8 cellular contexts compared by ENCODE assay signal in genomic region chr10:97686301-97686961, GRCh38. TPM values are rescaled to one million over a fixed set of nuclear protein-coding genes. Genes with fewer than 3 reads are reported as not detected.
DNase-seq lines count a peak whose midpoint lies in the region; ATAC-seq and TF ChIP-seq lines count a peak whose summit lies in the region.

No MANE protein-coding gene starts in this region.

- H3K27ac ChIP-seq in SK-N-MC = no peak overlapping the region
- H3K27ac ChIP-seq in esophagus muscularis mucosa (replicated peaks in 1 of 4) = peak overlapping the region; percentile 88 to 98 (median 94)
- no peak overlapping the region for H3K27ac ChIP-seq in neural progenitor cell

- peaks cover 15% of the 10 kb centered on the region for H3F3A ChIP-seq in neural progenitor cell (ENCODE audit: low read depth)

- no peak for TF ChIP-seq EP300 in esophagus muscularis mucosa (IDR thresholded peaks at IDR 0.05)

- peak overlapping the region; percentile 97 for H2AFZ ChIP-seq in neural progenitor cell (replicated peaks)

- H3K4me3 ChIP-seq in SK-N-MC (peak overlapping the region; percentile 80), esophagus muscularis mucosa (peak overlapping the region; percentile 76 to 94 (median 78)), neural progenitor cell (peak overlapping the region; percentile 71)

- no peak overlapping the region for H3K27ac Mint-ChIP-seq in neural progenitor cell

- H3K9ac ChIP-seq in SK-N-MC (ENCODE audit: insufficient read length) (peak overlapping the region; percentile 55), neural progenitor cell (peak overlapping the region; percentile 47)

- peak overlapping the region; percentile 85 for H3K4me2 ChIP-seq in neural progenitor cell

- 50% methylated on average over 2 of the region's 14 CpGs for WGBS in esophagus muscularis mucosa

- H3K4me1 ChIP-seq in esophagus muscularis mucosa (peaks cover 59 to 76% (median 74%) of the 10 kb centered on the region in 4 donors), neural progenitor cell (peaks cover 11% of the 10 kb centered on the region)

- H3K27me3 ChIP-seq in esophagus muscularis mucosa = no peaks in the 10 kb centered on the region
- H3K27me3 ChIP-seq in neural progenitor cell = peaks cover 10% of the 10 kb centered on the region

- intact Hi-C loops in esophagus muscularis mucosa (cut with DNase I) = no loop called here

- H3K4me3 Mint-ChIP-seq in neural progenitor cell = peak overlapping the region; percentile 88

- H3K4me1 Mint-ChIP-seq in neural progenitor cell = peaks cover 11% of the 10 kb centered on the region

- peaks cover 9% of the 10 kb centered on the region for H3K27me3 Mint-ChIP-seq in neural progenitor cell (ENCODE audit: insufficient read depth, low read depth)

- no peaks in the 10 kb centered on the region for H3K36me3 Mint-ChIP-seq in neural progenitor cell

- DNase-seq in NCI-H1092 treated with DMSO at 0.1 percent for 48 hours (lab: John Stamatoyannopoulos, UW) (peak; percentile 8), NCI-H1092 (lab: John Stamatoyannopoulos, UW) (no peak), SK-N-MC (ENCODE audit: low read depth, low spot score) (no peak), esophagus muscularis mucosa (ENCODE audit: extremely low spot score) (no peak), neural progenitor cell (ENCODE audit: low spot score) (no peak), activated gamma-delta T cell treated with Interleukin-2 at 50 U/mL for 16 hours (no peak)
- no peak for DNase-seq in NK-92 treated with Interleukin-12 subunit alpha and Interleukin-12 subunit beta, amount 100 ng/mL, for 24 hours (lab: John Stamatoyannopoulos, UW)

- TF ChIP-seq POLR2A in esophagus muscularis mucosa (IDR thresholded peaks at IDR 0.05; ENCODE audit: low read depth) = no peak

- H3K9me3 ChIP-seq in SK-N-MC (ENCODE audit: low read depth, low read length) (no peaks in the 10 kb centered on the region), esophagus muscularis mucosa (no peaks in the 10 kb centered on the region), neural progenitor cell (ENCODE audit: low read depth) (no peaks in the 10 kb centered on the region)

- H3K9me3 Mint-ChIP-seq in neural progenitor cell = no peaks in the 10 kb centered on the region

- TF ChIP-seq CTCF in esophagus muscularis mucosa (IDR thresholded peaks at IDR 0.05) (no peak), neural progenitor cell (IDR thresholded peaks at IDR 0.05) (no peak)

- H4K20me1 ChIP-seq in neural progenitor cell (ENCODE audit: low read depth) = no peaks in the 10 kb centered on the region

- no peak for ATAC-seq in HG02588 (IDR thresholded peaks at IDR 0.05; ENCODE audit: unreplicated experiment)

- no peaks in the 10 kb centered on the region for H3K36me3 ChIP-seq in SK-N-MC (ENCODE audit: insufficient read depth, low read length)
- H3K36me3 ChIP-seq in esophagus muscularis mucosa = no peaks in the 10 kb centered on the region
- no peaks in the 10 kb centered on the region for H3K36me3 ChIP-seq in neural progenitor cell

- H3K79me2 ChIP-seq in neural progenitor cell (ENCODE audit: low read depth) = no peaks in the 10 kb centered on the region

RNA-seq across cellular contexts. Expression of gene AVPI1, which starts 0.6 kb away (rescaled TPM):
- total RNA-seq in esophagus muscularis mucosa (10 to 100 TPM; 29.9 to 65.5 (median 36.3) TPM), neural progenitor cell (ENCODE audit: low replicate concordance) (2.6 and 5.8 TPM in 2 replicates)

RNA-seq across cellular contexts. Expression of gene MARVELD1, which starts 27.1 kb away (rescaled TPM):
- 100 to 1,000 TPM in 1 of 4 donors, 10 to 100 TPM in 3; 43.4 to 104 (median 73.9) TPM for total RNA-seq in esophagus muscularis mucosa
- total RNA-seq in neural progenitor cell (ENCODE audit: low replicate concordance) = 7.1 and 21.9 TPM in 2 replicates

RNA-seq across cellular contexts. Expression of gene PI4K2A, which starts 46.0 kb away (rescaled TPM):
- 10 to 100 TPM; 17.0 to 27.3 (median 24.1) TPM for total RNA-seq in esophagus muscularis mucosa
- total RNA-seq in neural progenitor cell (ENCODE audit: low replicate concordance) = 11.9 and 20.3 TPM in 2 replicates

RNA-seq across cellular contexts. Expression of gene ZFYVE27, which starts 50.5 kb away (rescaled TPM):
- total RNA-seq in esophagus muscularis mucosa (10 to 100 TPM in 3 of 4 donors, 1 to 10 TPM in 1; 7.1 to 17.2 (median 16.0) TPM), neural progenitor cell (ENCODE audit: low replicate concordance) (13.7 and 28.6 TPM in 2 replicates)

RNA-seq across cellular contexts. Expression of gene MORN4, which starts 53.1 kb away (rescaled TPM):
- total RNA-seq in esophagus muscularis mucosa (10 to 100 TPM in 1 of 4 donors, 1 to 10 TPM in 3; 2.1 to 11.5 (median 4.5) TPM), neural progenitor cell (ENCODE audit: low replicate concordance) (23.8 and 29.3 TPM in 2 replicates)

Comparison
In these comparisons a context has a peak if more than half of its experiments do, and no peak if none do; other contexts are left out.
1. H3K27ac ChIP-seq: peak in esophagus muscularis mucosa (4 of 4); none in SK-N-MC (single experiment) and neural progenitor cell (single experiment).
2. Peak in every context shown above with its lines, with median percentiles within 50 percentile points of each other: H3K4me3 ChIP-seq.